ENCODE assay signal across 1 cellular context in genomic region chrX:103678199-103678993, GRCh38.
TF ChIP-seq lines count a peak whose summit lies in the region.

No MANE protein-coding gene starts in this region.

TF ChIP-seq in GM23338, 12 proteins besides CTCF, POLR2A, EP300 and RAD21:
- TF ChIP-seq ZNF462 (CRISPR knock-in tag; IDR thresholded peaks at IDR 0.05) (no peak), NANOG (IDR thresholded peaks at IDR 0.05; ENCODE audit: borderline replicate concordance) (no peak), STAT1 (IDR thresholded peaks at IDR 0.05; ENCODE audit: unreplicated experiment) (no peak), CREB1 (CRISPR knock-in tag; IDR thresholded peaks at IDR 0.05; ENCODE audit: low read depth) (no peak), ZNF331 (CRISPR knock-in tag; IDR thresholded peaks at IDR 0.05; ENCODE audit: low read depth) (no peak), POLR2AphosphoS5 (IDR thresholded peaks at IDR 0.05; ENCODE audit: low read depth) (no peak), EZH2 (IDR thresholded peaks at IDR 0.05; ENCODE audit: low read depth, unreplicated experiment) (no peak), JUNB (IDR thresholded peaks at IDR 0.05; ENCODE audit: unreplicated experiment) (no peak), ZNF114 (CRISPR knock-in tag; IDR thresholded peaks at IDR 0.05) (no peak), EZH2phosphoT487 (IDR thresholded peaks at IDR 0.05; ENCODE audit: unreplicated experiment) (no peak)
- TF ChIP-seq, protein P1, sequence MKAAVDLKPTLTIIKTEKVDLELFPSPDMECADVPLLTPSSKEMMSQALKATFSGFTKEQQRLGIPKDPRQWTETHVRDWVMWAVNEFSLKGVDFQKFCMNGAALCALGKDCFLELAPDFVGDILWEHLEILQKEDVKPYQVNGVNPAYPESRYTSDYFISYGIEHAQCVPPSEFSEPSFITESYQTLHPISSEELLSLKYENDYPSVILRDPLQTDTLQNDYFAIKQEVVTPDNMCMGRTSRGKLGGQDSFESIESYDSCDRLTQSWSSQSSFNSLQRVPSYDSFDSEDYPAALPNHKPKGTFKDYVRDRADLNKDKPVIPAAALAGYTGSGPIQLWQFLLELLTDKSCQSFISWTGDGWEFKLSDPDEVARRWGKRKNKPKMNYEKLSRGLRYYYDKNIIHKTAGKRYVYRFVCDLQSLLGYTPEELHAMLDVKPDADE (IDR thresholded peaks at IDR 0.05): no peak
- TF ChIP-seq, protein P2, sequence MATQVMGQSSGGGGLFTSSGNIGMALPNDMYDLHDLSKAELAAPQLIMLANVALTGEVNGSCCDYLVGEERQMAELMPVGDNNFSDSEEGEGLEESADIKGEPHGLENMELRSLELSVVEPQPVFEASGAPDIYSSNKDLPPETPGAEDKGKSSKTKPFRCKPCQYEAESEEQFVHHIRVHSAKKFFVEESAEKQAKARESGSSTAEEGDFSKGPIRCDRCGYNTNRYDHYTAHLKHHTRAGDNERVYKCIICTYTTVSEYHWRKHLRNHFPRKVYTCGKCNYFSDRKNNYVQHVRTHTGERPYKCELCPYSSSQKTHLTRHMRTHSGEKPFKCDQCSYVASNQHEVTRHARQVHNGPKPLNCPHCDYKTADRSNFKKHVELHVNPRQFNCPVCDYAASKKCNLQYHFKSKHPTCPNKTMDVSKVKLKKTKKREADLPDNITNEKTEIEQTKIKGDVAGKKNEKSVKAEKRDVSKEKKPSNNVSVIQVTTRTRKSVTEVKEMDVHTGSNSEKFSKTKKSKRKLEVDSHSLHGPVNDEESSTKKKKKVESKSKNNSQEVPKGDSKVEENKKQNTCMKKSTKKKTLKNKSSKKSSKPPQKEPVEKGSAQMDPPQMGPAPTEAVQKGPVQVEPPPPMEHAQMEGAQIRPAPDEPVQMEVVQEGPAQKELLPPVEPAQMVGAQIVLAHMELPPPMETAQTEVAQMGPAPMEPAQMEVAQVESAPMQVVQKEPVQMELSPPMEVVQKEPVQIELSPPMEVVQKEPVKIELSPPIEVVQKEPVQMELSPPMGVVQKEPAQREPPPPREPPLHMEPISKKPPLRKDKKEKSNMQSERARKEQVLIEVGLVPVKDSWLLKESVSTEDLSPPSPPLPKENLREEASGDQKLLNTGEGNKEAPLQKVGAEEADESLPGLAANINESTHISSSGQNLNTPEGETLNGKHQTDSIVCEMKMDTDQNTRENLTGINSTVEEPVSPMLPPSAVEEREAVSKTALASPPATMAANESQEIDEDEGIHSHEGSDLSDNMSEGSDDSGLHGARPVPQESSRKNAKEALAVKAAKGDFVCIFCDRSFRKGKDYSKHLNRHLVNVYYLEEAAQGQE (IDR thresholded peaks at IDR 0.05; ENCODE audit: unreplicated experiment): no peak
